2 cellular contexts compared by ENCODE assay signal in genomic region chr10:13769926-13770325, GRCh38.
A peak's percentile ranks its signal among the peaks of the same experiment; 100 is the strongest.
TF ChIP-seq lines count a peak whose summit lies in the region.

No MANE protein-coding gene starts in this region.

TF ChIP-seq in GM12878, 131 proteins besides CTCF, POLR2A, EP300 and RAD21 (continued from another document):
- TF ChIP-seq IRF3 (IDR thresholded peaks at IDR 0.05) (no peak), SPI1 (IDR thresholded peaks at IDR 0.05; ENCODE audit: borderline replicate concordance, insufficient read depth, low read depth, low read length) (peak; percentile 17; the same call in 1 of the 2 replicates), BHLHE40 (IDR thresholded peaks at IDR 0.05; ENCODE audit: borderline replicate concordance in 1 of 2, low read depth in 2 of 2, low read length in 1 of 2) (peak in 1 of 2 experiments; percentile 9; a peak in 1 of 4 replicates), MEF2B (IDR thresholded peaks at IDR 0.05; ENCODE audit: partially characterized antibody, poor library complexity, severe bottlenecking) (peak; percentile 56), SMARCA5 (IDR thresholded peaks at IDR 0.05) (no peak), SKIL (IDR thresholded peaks at IDR 0.05; ENCODE audit: low read depth, poor library complexity, severe bottlenecking) (peak; percentile 36), MTA2 (IDR thresholded peaks at IDR 0.05; ENCODE audit: low read depth) (peak; percentile 64; the same call in 1 of the 2 replicates), RUNX3 (IDR thresholded peaks at IDR 0.05; ENCODE audit: low read length) (peak; percentile 30; the same call in 1 of the 2 replicates)

TF ChIP-seq in SK-N-SH treated with all-trans-retinoic acid at 6 μM for 48 hours, 23 proteins besides CTCF, POLR2A, EP300 and RAD21 (continued from another document):
- no peak for TF ChIP-seq ISL1 (CRISPR knock-in tag; IDR thresholded peaks at IDR 0.05)
- TF ChIP-seq TOX (CRISPR knock-in tag; IDR thresholded peaks at IDR 0.05; ENCODE audit: borderline replicate concordance), result no peak
- no peak for TF ChIP-seq OSR1 (CRISPR knock-in tag; IDR thresholded peaks at IDR 0.05)
- no peak for TF ChIP-seq ZNF70 (CRISPR knock-in tag; IDR thresholded peaks at IDR 0.05)
- TF ChIP-seq CREB5 (CRISPR knock-in tag; IDR thresholded peaks at IDR 0.05; ENCODE audit: low read depth), result no peak
- TF ChIP-seq ARNTL (CRISPR knock-in tag; IDR thresholded peaks at IDR 0.05; ENCODE audit: borderline replicate concordance, low read depth), result no peak
- no peak for TF ChIP-seq CSDC2 (CRISPR knock-in tag; IDR thresholded peaks at IDR 0.05)
